8 cellular contexts compared by ENCODE assay signal in genomic region chr1:223844962-223845809, GRCh38. TPM values are rescaled to one million over a fixed set of nuclear protein-coding genes. Genes with fewer than 3 reads are reported as not detected.
DNase-seq lines count a peak whose midpoint lies in the region; ATAC-seq, FAIRE-seq and TF ChIP-seq lines count a peak whose summit lies in the region.

No MANE protein-coding gene starts in this region.

- H3K9me1 ChIP-seq in endothelial cell of umbilical vein (replicated peaks; ENCODE audit: control insufficient read depth, extremely low read depth, insufficient read depth, low read length): no peaks in the 10 kb centered on the region

- peak overlapping the region; percentile 80 for H3K4me2 ChIP-seq in endothelial cell of umbilical vein (ENCODE audit: insufficient read depth, low read length)

- no peak for TF ChIP-seq CTCF in endothelial cell of umbilical vein (IDR thresholded peaks at IDR 0.05; ENCODE audit: extremely low read depth in 1 of 2, insufficient read depth in 1 of 2, low read depth in 1 of 2, low read length in 2 of 2)

- H3K36me3 Mint-ChIP-seq in stimulated activated effector memory CD8-positive, alpha-beta T cell treated with anti-CD3 and anti-CD28 coated beads, Interleukin-12 subunit alpha, Interleukin-12 subunit beta, amount 100 ng/mL, for 72 hours: peaks cover 17% of the 10 kb centered on the region

- DNase-seq in NCI-H2196 (lab: John Stamatoyannopoulos, UW; ENCODE audit: unreplicated experiment) (peak; percentile 49), NCI-H2196 treated with DMSO at 0.1 percent for 48 hours (lab: John Stamatoyannopoulos, UW; ENCODE audit: unreplicated experiment) (no peak), NCI-H510A treated with DMSO at 0.1 percent for 48 hours (lab: John Stamatoyannopoulos, UW) (peak; percentile 42), endothelial cell of umbilical vein (ENCODE audit: low read depth, low spot score) (peak; percentile 87)
- peak; percentile 58 for DNase-seq in activated CD8-positive, alpha-beta memory T cell treated with anti-CD3 and anti-CD28 coated beads, Interleukin-2, amount 50 U/mL, for 4 hours
- DNase-seq in stimulated activated effector memory CD8-positive, alpha-beta T cell treated with anti-CD3 and anti-CD28 coated beads, Interleukin-12 subunit alpha, Interleukin-12 subunit beta, amount 100 ng/mL, for 72 hours (ENCODE audit: low spot score in 2 of 2): peak; percentile 57 to 88

- H3K9me3 ChIP-seq in endothelial cell of umbilical vein (replicated peaks; ENCODE audit: control insufficient read depth, insufficient read depth, low read length): no peaks in the 10 kb centered on the region
- H3K9me3 ChIP-seq in muscle layer of colon (ENCODE audit: low read length): no peaks in the 10 kb centered on the region

- peak overlapping the region; percentile 91 for H3K4me3 Mint-ChIP-seq in stimulated activated effector memory CD8-positive, alpha-beta T cell treated with anti-CD3 and anti-CD28 coated beads, Interleukin-12 subunit alpha, Interleukin-12 subunit beta, amount 100 ng/mL, for 72 hours

- H3K27ac ChIP-seq in endothelial cell of umbilical vein (ENCODE audit: insufficient read depth, low read depth, low read length): peak overlapping the region; percentile 99
- peak overlapping the region; percentile 93 for H3K27ac ChIP-seq in muscle layer of colon (ENCODE audit: low read depth, low read length)

- dilution Hi-C loops in endothelial cell of umbilical vein (cut with MboI; ENCODE audit: extremely low pct_ligation_motif_present, low sequenced_read_pairs): no loop called here

- peaks cover 54% of the 10 kb centered on the region for H3K79me2 ChIP-seq in endothelial cell of umbilical vein (ENCODE audit: control insufficient read depth, insufficient read depth, low read length)

- no peaks in the 10 kb centered on the region for H3K36me3 ChIP-seq in endothelial cell of umbilical vein (ENCODE audit: control insufficient read depth in 2 of 2, extremely low read depth in 1 of 2, insufficient read depth in 2 of 2, low read length in 2 of 2)
- H3K36me3 ChIP-seq in muscle layer of colon (ENCODE audit: insufficient read depth, low read length): no peaks in the 10 kb centered on the region

- H3K4me3 ChIP-seq in endothelial cell of umbilical vein (replicated peaks in 1 of 3; ENCODE audit: insufficient read depth in 1 of 3, low read depth in 1 of 3, low read length in 3 of 3): peak overlapping the region; percentile 78 to 81 (median 79)
- H3K4me3 ChIP-seq in muscle layer of colon (ENCODE audit: low read depth in 1 of 2, low read length in 2 of 2): peak overlapping the region; percentile 69 to 90

- H3K4me1 ChIP-seq in endothelial cell of umbilical vein (ENCODE audit: control insufficient read depth, extremely low read depth, insufficient read depth, low read length) (peaks cover 18% of the 10 kb centered on the region), muscle layer of colon (ENCODE audit: insufficient read depth, low read length) (peaks cover 27% of the 10 kb centered on the region)

- H4K20me1 ChIP-seq in endothelial cell of umbilical vein (replicated peaks; ENCODE audit: control insufficient read depth, extremely low read depth, insufficient read depth, low read length): peaks cover 2% of the 10 kb centered on the region

- intact Hi-C loops in endothelial cell of umbilical vein (cut with micrococcal nuclease): loop anchor here (1.0 to 10.0 kb wide), 4 partner anchors 9 to 700 kb away; partner anchors contain the start of gene FBXO28

- CTCF ChIA-PET in endothelial cell of umbilical vein (lab: Charles Lee): interaction anchor here (0.9 to 6.5 kb wide), 14 partner anchors 8 to 262 kb away, joined by 3 to 41 read pairs (median 4); no protein-coding TSS in a partner anchor

- peaks cover 38% of the 10 kb centered on the region for H3K4me1 Mint-ChIP-seq in stimulated activated effector memory CD8-positive, alpha-beta T cell treated with anti-CD3 and anti-CD28 coated beads, Interleukin-12 subunit alpha, Interleukin-12 subunit beta, amount 100 ng/mL, for 72 hours

- no peaks in the 10 kb centered on the region for H3K9me3 Mint-ChIP-seq in stimulated activated effector memory CD8-positive, alpha-beta T cell treated with anti-CD3 and anti-CD28 coated beads, Interleukin-12 subunit alpha, Interleukin-12 subunit beta, amount 100 ng/mL, for 72 hours

- peak; percentile 26 for ATAC-seq in HG02943 (IDR thresholded peaks at IDR 0.05; ENCODE audit: low read depth, unreplicated experiment)
- peak; percentile 74 for ATAC-seq in stimulated activated effector memory CD8-positive, alpha-beta T cell treated with anti-CD3 and anti-CD28 coated beads, Interleukin-12 subunit alpha, Interleukin-12 subunit beta, amount 100 ng/mL, for 72 hours

- peak overlapping the region; percentile 99 for H3K9ac ChIP-seq in endothelial cell of umbilical vein (replicated peaks; ENCODE audit: extremely low read depth, insufficient read depth, low read length)
- peak overlapping the region; percentile 29 for H3K9ac ChIP-seq in muscle layer of colon (ENCODE audit: low read length)

- H3K27ac Mint-ChIP-seq in stimulated activated effector memory CD8-positive, alpha-beta T cell treated with anti-CD3 and anti-CD28 coated beads, Interleukin-12 subunit alpha, Interleukin-12 subunit beta, amount 100 ng/mL, for 72 hours: peak overlapping the region; percentile 98

- peak overlapping the region; percentile 22 for H2AFZ ChIP-seq in endothelial cell of umbilical vein (ENCODE audit: low read depth, low read length)

- no TSS peak for BruUV-seq in endothelial cell of umbilical vein (replicated peaks; lab: Mats Ljungman, UMichigan)

- POLR2A ChIA-PET in endothelial cell of umbilical vein (lab: Charles Lee): interaction anchor here (1.0 to 1.6 kb wide), 2 partner anchors 9 to 69 kb away, joined by 3 to 10 read pairs; no protein-coding TSS in a partner anchor

- H3K27me3 ChIP-seq in endothelial cell of umbilical vein (ENCODE audit: control insufficient read depth in 2 of 2, insufficient read depth in 2 of 2, low read length in 2 of 2): no peaks in the 10 kb centered on the region
- no peaks in the 10 kb centered on the region for H3K27me3 ChIP-seq in muscle layer of colon (ENCODE audit: control insufficient read depth in 1 of 2, insufficient read depth in 2 of 2, low read length in 2 of 2)

- FAIRE-seq in endothelial cell of umbilical vein (lab: Jason Lieb, UNC): peak; percentile 47

- TF ChIP-seq POLR2A in endothelial cell of umbilical vein (IDR thresholded peaks at IDR 0.05; ENCODE audit: low read depth, low read length): no peak

TF ChIP-seq in endothelial cell of umbilical vein, 7 proteins besides CTCF, POLR2A, EP300 and RAD21:
- no peak for TF ChIP-seq EZH2 (IDR thresholded peaks at IDR 0.05; ENCODE audit: borderline replicate concordance, low read depth, low read length, severe bottlenecking)
- TF ChIP-seq JUN (IDR thresholded peaks at IDR 0.05; ENCODE audit: borderline replicate concordance, insufficient read depth, insufficient read length, low read depth): no peak
- TF ChIP-seq, protein P1, sequence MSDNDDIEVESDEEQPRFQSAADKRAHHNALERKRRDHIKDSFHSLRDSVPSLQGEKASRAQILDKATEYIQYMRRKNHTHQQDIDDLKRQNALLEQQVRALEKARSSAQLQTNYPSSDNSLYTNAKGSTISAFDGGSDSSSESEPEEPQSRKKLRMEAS (IDR thresholded peaks at IDR 0.05; ENCODE audit: insufficient read depth, insufficient read length): no peak
- no peak for TF ChIP-seq MYC (IDR thresholded peaks at IDR 0.05; ENCODE audit: low read depth, low read length)

RNA-seq across cellular contexts. Expression of gene TP53BP2, which starts 0.6 kb away (rescaled TPM):
- total RNA-seq in endothelial cell of umbilical vein: 43.2 and 51.9 TPM in 2 replicates
- 10.6 and 21.9 TPM in 2 replicates for polyA plus RNA-seq in endothelial cell of umbilical vein
- polyA plus RNA-seq in endothelial cell of umbilical vein (2011; cell fraction: cytosol; rRNA removed): 13.4 and 14.2 TPM in 2 replicates
- polyA plus RNA-seq in endothelial cell of umbilical vein (2011; cell fraction: nucleus; rRNA removed): 36.3 and 49.7 TPM in 2 replicates
- polyA plus RNA-seq in endothelial cell of umbilical vein (2012): 14.0 and 16.9 TPM in 2 replicates
- polyA minus RNA-seq in endothelial cell of umbilical vein: 101 and 113 TPM in 2 replicates
- polyA minus RNA-seq in endothelial cell of umbilical vein (2011; cell fraction: cytosol; rRNA and poly(A)+ RNA removed): 13.2 TPM
- polyA minus RNA-seq in endothelial cell of umbilical vein (2011; cell fraction: nucleus; rRNA and poly(A)+ RNA removed): 107 and 126 TPM in 2 replicates
